ENCODE assay signal across 7 cellular contexts in the genomic region with DNA sequence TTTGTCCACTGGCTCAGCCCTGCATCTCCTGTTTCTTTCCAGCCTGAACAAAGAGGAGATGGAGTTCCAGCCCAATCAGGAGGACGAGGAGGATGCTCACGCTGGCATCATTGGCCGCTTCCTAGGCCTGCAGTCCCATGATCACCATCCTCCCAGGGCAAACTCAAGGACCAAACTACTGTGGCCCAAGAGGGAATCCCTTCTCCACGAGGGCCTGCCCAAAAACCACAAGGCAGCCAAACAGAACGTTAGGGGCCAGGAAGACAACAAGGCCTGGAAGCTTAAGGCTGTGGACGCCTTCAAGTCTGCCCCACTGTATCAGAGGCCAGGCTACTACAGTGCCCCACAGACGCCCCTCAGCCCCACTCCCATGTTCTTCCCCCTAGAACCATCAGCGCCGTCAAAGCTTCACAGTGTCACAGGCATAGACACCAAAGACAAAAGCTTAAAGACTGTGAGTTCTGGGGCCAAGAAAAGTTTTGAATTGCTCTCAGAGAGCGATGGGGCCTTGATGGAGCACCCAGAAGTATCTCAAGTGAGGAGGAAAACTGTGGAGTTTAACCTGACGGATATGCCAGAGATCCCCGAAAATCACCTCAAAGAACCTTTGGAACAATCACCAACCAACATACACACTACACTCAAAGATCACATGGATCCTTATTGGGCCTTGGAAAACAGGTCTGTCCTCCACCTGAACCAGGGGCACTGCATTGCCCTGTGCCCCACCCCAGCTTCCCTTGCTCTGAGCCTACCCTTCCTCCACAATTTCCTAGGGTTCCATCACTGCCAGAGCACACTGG. TPM values are rescaled to one million over a fixed set of nuclear protein-coding genes. Genes with fewer than 3 reads are reported as not detected.
DNase-seq lines count a peak whose midpoint lies in the region; ATAC-seq and TF ChIP-seq lines count a peak whose summit lies in the region.
"Had no signal": no experiment of that assay in that cellular context is flagged by ENCODE, and none has a peak within 500 bp of the region (broad histone marks: within the 10 kb centered on the region; RNA-seq: fewer than 3 reads in every experiment).

No MANE protein-coding gene starts in this region.

- peak overlapping the region; percentile 79 for H3K27ac Mint-ChIP-seq in HFFc6
- peak overlapping the region; percentile 73 for H3K27ac Mint-ChIP-seq in progenitor cell of endocrine pancreas

- peaks cover 44% of the 10 kb centered on the region for H3K4me1 Mint-ChIP-seq in HFFc6 (ENCODE audit: low read depth)
- H3K4me1 Mint-ChIP-seq in progenitor cell of endocrine pancreas (ENCODE audit: low read depth), result peaks cover 18% of the 10 kb centered on the region

- H3K9me3 Mint-ChIP-seq in HFFc6, result no peaks in the 10 kb centered on the region
- H3K9me3 Mint-ChIP-seq in progenitor cell of endocrine pancreas (ENCODE audit: low read depth), result no peaks in the 10 kb centered on the region

- H3K36me3 Mint-ChIP-seq in HFFc6 (ENCODE audit: low read depth) (peaks cover 42% of the 10 kb centered on the region), progenitor cell of endocrine pancreas (ENCODE audit: insufficient read depth) (peaks cover 36% of the 10 kb centered on the region)

- peak overlapping the region; percentile 100 for H3K27ac ChIP-seq in coronary artery
- H3K27ac ChIP-seq: KMS-11 had no signal

- H3K27me3 Mint-ChIP-seq in HFFc6 (ENCODE audit: insufficient read depth), result peaks cover 21% of the 10 kb centered on the region
- no peaks in the 10 kb centered on the region for H3K27me3 Mint-ChIP-seq in progenitor cell of endocrine pancreas

- no peak for TF ChIP-seq CTCF in HFFc6 (IDR thresholded peaks at IDR 0.05)
- TF ChIP-seq CTCF in coronary artery (IDR thresholded peaks at IDR 0.05), result no peak
- no peak for TF ChIP-seq CTCF in progenitor cell of endocrine pancreas (IDR thresholded peaks at IDR 0.05; ENCODE audit: unreplicated experiment)
- TF ChIP-seq CTCF in GM10266 (IDR thresholded peaks at IDR 0.05; ENCODE audit: control insufficient read depth, insufficient read depth, low read depth, missing control alignments), result no peak

- ATAC-seq in HG02798 (IDR thresholded peaks at IDR 0.05; ENCODE audit: poor library complexity, unreplicated experiment), result no peak
- ATAC-seq in GM21390 (IDR thresholded peaks at IDR 0.05; ENCODE audit: unreplicated experiment), result no peak

- peak overlapping the region; percentile 10; the same call in 1 of the 2 replicates for H3K4me3 Mint-ChIP-seq in HFFc6
- no peak overlapping the region for H3K4me3 Mint-ChIP-seq in progenitor cell of endocrine pancreas (ENCODE audit: low read depth)

- H3K4me3 ChIP-seq in coronary artery, result peak overlapping the region; percentile 98

- DNase-seq in HFFc6 (no peak), coronary artery (ENCODE audit: low spot score) (no peak), progenitor cell of endocrine pancreas (ENCODE audit: low spot score, unreplicated experiment) (no peak), GM10266 (ENCODE audit: extremely low spot score) (no peak)

RNA-seq across cellular contexts. Expression of a gene that starts 5.0 kb away (rescaled TPM):
- total RNA-seq in HFFc6 (2021; fragmentation: NEBNext Ultra II Directional; extraction: Animal tissue kit (Norgen Biotek cat#: 25700)), result 1,000 to 10,000 TPM; 2,192 to 2,832 (median 2,637) TPM
- 1,669 and 1,699 TPM in 2 replicates for total RNA-seq in progenitor cell of endocrine pancreas

RNA-seq across cellular contexts. Expression of a gene that starts 12.3 kb away (rescaled TPM):
- 1 to 10 TPM in 5 of 6 experiments, under 1 TPM in 1; 0.92 to 2.0 (median 1.9) TPM for total RNA-seq in HFFc6 (2021; fragmentation: NEBNext Ultra II Directional; extraction: Animal tissue kit (Norgen Biotek cat#: 25700))
- 0.34 and 0.44 TPM in 2 replicates for total RNA-seq in progenitor cell of endocrine pancreas

RNA-seq across cellular contexts. Expression of a gene that starts 45.0 kb away (rescaled TPM):
- 1 to 10 TPM; 5.3 to 8.8 (median 7.9) TPM for total RNA-seq in HFFc6 (2021; fragmentation: NEBNext Ultra II Directional; extraction: Animal tissue kit (Norgen Biotek cat#: 25700))
- total RNA-seq in progenitor cell of endocrine pancreas, result 0.53 and 0.67 TPM in 2 replicates
